Comparison of ENCODE assay signal across 2 cellular contexts in the genomic region with DNA sequence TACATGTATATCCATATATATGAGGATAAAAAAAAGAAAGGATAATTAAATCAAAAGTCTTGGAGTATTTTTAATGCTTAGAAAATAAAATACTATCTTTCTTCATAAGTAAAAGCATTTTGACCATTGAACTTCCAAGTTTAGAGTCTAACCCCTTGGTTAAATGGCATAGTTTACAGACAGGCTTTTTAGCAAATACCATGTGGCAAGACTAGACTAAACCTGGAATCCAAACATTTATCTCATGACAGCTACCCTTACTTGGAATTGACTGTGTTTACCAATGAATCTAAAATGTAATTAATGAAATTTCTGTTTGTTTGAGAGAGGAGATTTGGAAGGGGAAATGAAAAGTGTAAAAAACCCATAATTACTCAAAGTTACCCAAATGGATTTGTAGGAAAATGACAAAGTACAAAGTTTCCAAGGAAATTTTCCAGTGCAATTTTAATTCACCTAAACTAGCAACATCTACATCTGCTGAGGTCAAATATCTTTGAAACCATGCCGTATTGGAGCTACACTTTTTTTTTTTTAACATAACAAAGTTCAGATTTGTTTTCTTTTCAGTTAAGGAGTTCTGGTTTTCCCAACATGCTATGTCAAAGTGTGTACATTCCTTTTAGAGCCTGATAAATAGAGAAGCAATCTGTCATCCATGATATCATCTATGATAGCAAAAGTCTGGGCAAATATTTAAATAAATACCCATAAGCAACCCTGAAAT.
TF ChIP-seq lines count a peak whose summit lies in the region.

No MANE protein-coding gene starts in this region.

TF ChIP-seq in liver, 16 proteins besides CTCF, POLR2A, EP300 and RAD21:
- TF ChIP-seq, protein P1, sequence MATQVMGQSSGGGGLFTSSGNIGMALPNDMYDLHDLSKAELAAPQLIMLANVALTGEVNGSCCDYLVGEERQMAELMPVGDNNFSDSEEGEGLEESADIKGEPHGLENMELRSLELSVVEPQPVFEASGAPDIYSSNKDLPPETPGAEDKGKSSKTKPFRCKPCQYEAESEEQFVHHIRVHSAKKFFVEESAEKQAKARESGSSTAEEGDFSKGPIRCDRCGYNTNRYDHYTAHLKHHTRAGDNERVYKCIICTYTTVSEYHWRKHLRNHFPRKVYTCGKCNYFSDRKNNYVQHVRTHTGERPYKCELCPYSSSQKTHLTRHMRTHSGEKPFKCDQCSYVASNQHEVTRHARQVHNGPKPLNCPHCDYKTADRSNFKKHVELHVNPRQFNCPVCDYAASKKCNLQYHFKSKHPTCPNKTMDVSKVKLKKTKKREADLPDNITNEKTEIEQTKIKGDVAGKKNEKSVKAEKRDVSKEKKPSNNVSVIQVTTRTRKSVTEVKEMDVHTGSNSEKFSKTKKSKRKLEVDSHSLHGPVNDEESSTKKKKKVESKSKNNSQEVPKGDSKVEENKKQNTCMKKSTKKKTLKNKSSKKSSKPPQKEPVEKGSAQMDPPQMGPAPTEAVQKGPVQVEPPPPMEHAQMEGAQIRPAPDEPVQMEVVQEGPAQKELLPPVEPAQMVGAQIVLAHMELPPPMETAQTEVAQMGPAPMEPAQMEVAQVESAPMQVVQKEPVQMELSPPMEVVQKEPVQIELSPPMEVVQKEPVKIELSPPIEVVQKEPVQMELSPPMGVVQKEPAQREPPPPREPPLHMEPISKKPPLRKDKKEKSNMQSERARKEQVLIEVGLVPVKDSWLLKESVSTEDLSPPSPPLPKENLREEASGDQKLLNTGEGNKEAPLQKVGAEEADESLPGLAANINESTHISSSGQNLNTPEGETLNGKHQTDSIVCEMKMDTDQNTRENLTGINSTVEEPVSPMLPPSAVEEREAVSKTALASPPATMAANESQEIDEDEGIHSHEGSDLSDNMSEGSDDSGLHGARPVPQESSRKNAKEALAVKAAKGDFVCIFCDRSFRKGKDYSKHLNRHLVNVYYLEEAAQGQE (IDR thresholded peaks at IDR 0.05) = no peak
- no peak for TF ChIP-seq RXRA (IDR thresholded peaks at IDR 0.05)
- no peak for TF ChIP-seq GABPA (IDR thresholded peaks at IDR 0.05 in 1 of 2, conservative IDR thresholded peaks at IDR 0.05 in 1 of 2)
- no peak for TF ChIP-seq FOXA1 (IDR thresholded peaks at IDR 0.05)
- TF ChIP-seq TAF1 (conservative IDR thresholded peaks at IDR 0.05) = no peak
- TF ChIP-seq, protein P2, sequence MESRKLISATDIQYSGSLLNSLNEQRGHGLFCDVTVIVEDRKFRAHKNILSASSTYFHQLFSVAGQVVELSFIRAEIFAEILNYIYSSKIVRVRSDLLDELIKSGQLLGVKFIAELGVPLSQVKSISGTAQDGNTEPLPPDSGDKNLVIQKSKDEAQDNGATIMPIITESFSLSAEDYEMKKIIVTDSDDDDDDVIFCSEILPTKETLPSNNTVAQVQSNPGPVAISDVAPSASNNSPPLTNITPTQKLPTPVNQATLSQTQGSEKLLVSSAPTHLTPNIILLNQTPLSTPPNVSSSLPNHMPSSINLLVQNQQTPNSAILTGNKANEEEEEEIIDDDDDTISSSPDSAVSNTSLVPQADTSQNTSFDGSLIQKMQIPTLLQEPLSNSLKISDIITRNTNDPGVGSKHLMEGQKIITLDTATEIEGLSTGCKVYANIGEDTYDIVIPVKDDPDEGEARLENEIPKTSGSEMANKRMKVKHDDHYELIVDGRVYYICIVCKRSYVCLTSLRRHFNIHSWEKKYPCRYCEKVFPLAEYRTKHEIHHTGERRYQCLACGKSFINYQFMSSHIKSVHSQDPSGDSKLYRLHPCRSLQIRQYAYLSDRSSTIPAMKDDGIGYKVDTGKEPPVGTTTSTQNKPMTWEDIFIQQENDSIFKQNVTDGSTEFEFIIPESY (IDR thresholded peaks at IDR 0.05) = peak; percentile 23
- no peak for TF ChIP-seq SP1 (IDR thresholded peaks at IDR 0.05)
- no peak for TF ChIP-seq NR2F2 (IDR thresholded peaks at IDR 0.05)
- peak; percentile 13 for TF ChIP-seq FOXA2 (IDR thresholded peaks at IDR 0.05)
- TF ChIP-seq, protein P3, sequence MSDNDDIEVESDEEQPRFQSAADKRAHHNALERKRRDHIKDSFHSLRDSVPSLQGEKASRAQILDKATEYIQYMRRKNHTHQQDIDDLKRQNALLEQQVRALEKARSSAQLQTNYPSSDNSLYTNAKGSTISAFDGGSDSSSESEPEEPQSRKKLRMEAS (IDR thresholded peaks at IDR 0.05) = peak; percentile 29
- TF ChIP-seq EGR1 (IDR thresholded peaks at IDR 0.05; ENCODE audit: low read depth in 2 of 2) = no peak
- no peak for TF ChIP-seq ATF3 (IDR thresholded peaks at IDR 0.05)
- TF ChIP-seq YY1 (IDR thresholded peaks at IDR 0.05) = no peak
- TF ChIP-seq HNF4A (conservative IDR thresholded peaks at IDR 0.05) = peak; percentile 60 to 68
- TF ChIP-seq HNF4G (IDR thresholded peaks at IDR 0.05) = no peak
- peak in 1 of 2 donors; percentile 7 for TF ChIP-seq JUND (IDR thresholded peaks at IDR 0.05)

TF ChIP-seq in HepG2, 621 proteins besides CTCF, POLR2A, EP300 and RAD21:
- TF ChIP-seq MED1 (CRISPR knock-in tag; IDR thresholded peaks at IDR 0.05) (no peak), SRY (CRISPR knock-in tag; IDR thresholded peaks at IDR 0.05) (no peak), ISL2 (CRISPR knock-in tag; IDR thresholded peaks at IDR 0.05) (no peak), WIZ (CRISPR knock-in tag; IDR thresholded peaks at IDR 0.05) (no peak), ZNF564 (CRISPR knock-in tag; IDR thresholded peaks at IDR 0.05) (no peak), SMAD9 (CRISPR knock-in tag; IDR thresholded peaks at IDR 0.05) (no peak), ZNF333 (CRISPR knock-in tag; IDR thresholded peaks at IDR 0.05; ENCODE audit: borderline replicate concordance) (no peak), NFE2L1 (CRISPR knock-in tag; IDR thresholded peaks at IDR 0.05; ENCODE audit: borderline replicate concordance) (no peak), ZNF616 (CRISPR knock-in tag; IDR thresholded peaks at IDR 0.05; ENCODE audit: low read depth) (no peak), RBM39 (IDR thresholded peaks at IDR 0.05; ENCODE audit: low read depth, low read length, poor library complexity, severe bottlenecking) (no peak), ZBTB21 (CRISPR knock-in tag; IDR thresholded peaks at IDR 0.05) (no peak), ZFX (CRISPR knock-in tag; IDR thresholded peaks at IDR 0.05; ENCODE audit: low read depth) (no peak), NFIB (CRISPR knock-in tag; IDR thresholded peaks at IDR 0.05; ENCODE audit: borderline replicate concordance) (no peak)
- TF ChIP-seq, protein P4, sequence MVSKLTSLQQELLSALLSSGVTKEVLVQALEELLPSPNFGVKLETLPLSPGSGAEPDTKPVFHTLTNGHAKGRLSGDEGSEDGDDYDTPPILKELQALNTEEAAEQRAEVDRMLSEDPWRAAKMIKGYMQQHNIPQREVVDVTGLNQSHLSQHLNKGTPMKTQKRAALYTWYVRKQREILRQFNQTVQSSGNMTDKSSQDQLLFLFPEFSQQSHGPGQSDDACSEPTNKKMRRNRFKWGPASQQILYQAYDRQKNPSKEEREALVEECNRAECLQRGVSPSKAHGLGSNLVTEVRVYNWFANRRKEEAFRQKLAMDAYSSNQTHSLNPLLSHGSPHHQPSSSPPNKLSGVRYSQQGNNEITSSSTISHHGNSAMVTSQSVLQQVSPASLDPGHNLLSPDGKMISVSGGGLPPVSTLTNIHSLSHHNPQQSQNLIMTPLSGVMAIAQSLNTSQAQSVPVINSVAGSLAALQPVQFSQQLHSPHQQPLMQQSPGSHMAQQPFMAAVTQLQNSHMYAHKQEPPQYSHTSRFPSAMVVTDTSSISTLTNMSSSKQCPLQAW (CRISPR knock-in tag; IDR thresholded peaks at IDR 0.05) = no peak
